In genomic region chrX:71493111-71493613, GRCh38 we compare ENCODE assay signal across 8 cellular contexts. TPM values are rescaled to one million over a fixed set of nuclear protein-coding genes. Genes with fewer than 3 reads are reported as not detected.
A peak's percentile ranks its signal among the peaks of the same experiment; 100 is the strongest.
DNase-seq lines count a peak whose midpoint lies in the region; ATAC-seq and TF ChIP-seq lines count a peak whose summit lies in the region.

No MANE protein-coding gene starts in this region.

- no peaks in the 10 kb centered on the region for H3K36me3 ChIP-seq in stomach

- POLR2A ChIA-PET in activated naive CD8-positive, alpha-beta T cell treated with anti-CD3 and anti-CD28 coated beads, Interleukin-2, amount 10 ng/mL, durations not matched to agents 7 days and 5 days (lab: Charles Lee) = interaction anchor here (3.4 kb wide), 1 partner anchor 40 kb away, joined by 44 read pairs; the partner anchor contains the start of gene OGT

- H3K27ac Mint-ChIP-seq in activated naive CD8-positive, alpha-beta T cell treated with anti-CD3 and anti-CD28 coated beads, Interleukin-2, amount 10 ng/mL, durations not matched to agents 7 days and 5 days = peak overlapping the region; percentile 79
- peak overlapping the region in 5 of 6 donors; percentile 50 to 94 (median 65) for H3K27ac Mint-ChIP-seq in immature natural killer cell

- H3K4me1 ChIP-seq in stomach = peaks cover 0 to 6% (median 3%) of the 10 kb centered on the region in 4 donors

- H3K4me3 Mint-ChIP-seq in activated naive CD8-positive, alpha-beta T cell treated with anti-CD3 and anti-CD28 coated beads, Interleukin-2, amount 10 ng/mL, durations not matched to agents 7 days and 5 days = peak overlapping the region; percentile 84
- H3K4me3 Mint-ChIP-seq in immature natural killer cell = peak overlapping the region; percentile 76 to 93 (median 90)

- no peak for TF ChIP-seq EP300 in stomach (IDR thresholded peaks at IDR 0.05)

- TF ChIP-seq CTCF in stomach (IDR thresholded peaks at IDR 0.05) = no peak

- intact Hi-C loops in stomach (cut with DNase I; ENCODE audit: low total_unique reads) = no loop called here

- H3K4me3 ChIP-seq in stomach = peak overlapping the region; percentile 50 to 67 (median 60)

- no peaks in the 10 kb centered on the region for H3K27me3 ChIP-seq in stomach

- H3K9me3 ChIP-seq in stomach = peaks cover 0 to 7% (median 0%) of the 10 kb centered on the region in 4 donors

- no peak for ATAC-seq in activated naive CD8-positive, alpha-beta T cell treated with anti-CD3 and anti-CD28 coated beads, Interleukin-2, amount 10 ng/mL, durations not matched to agents 7 days and 5 days (ENCODE audit: low read depth)
- no peak for ATAC-seq in GM18873 (IDR thresholded peaks at IDR 0.05; ENCODE audit: low FRiP score, unreplicated experiment)

- H3K9me3 Mint-ChIP-seq in activated naive CD8-positive, alpha-beta T cell treated with anti-CD3 and anti-CD28 coated beads, Interleukin-2, amount 10 ng/mL, durations not matched to agents 7 days and 5 days = no peaks in the 10 kb centered on the region
- no peaks in the 10 kb centered on the region for H3K9me3 Mint-ChIP-seq in immature natural killer cell

- peaks cover 8% of the 10 kb centered on the region for H3K4me1 Mint-ChIP-seq in activated naive CD8-positive, alpha-beta T cell treated with anti-CD3 and anti-CD28 coated beads, Interleukin-2, amount 10 ng/mL, durations not matched to agents 7 days and 5 days
- peaks cover 12 to 18% of the 10 kb centered on the region in 2 donors for H3K4me1 Mint-ChIP-seq in immature natural killer cell

- peak overlapping the region in 4 of 5 donors; percentile 37 to 72 (median 56) for H3K27ac ChIP-seq in stomach

- no peak for TF ChIP-seq POLR2A in stomach (IDR thresholded peaks at IDR 0.05)

- DNase-seq in DMS79 treated with DMSO at 0.1 percent for 48 hours (lab: John Stamatoyannopoulos, UW) (peak; percentile 7), DMS79 (lab: John Stamatoyannopoulos, UW) (no peak), immature natural killer cell (no peak), stomach (peak; percentile 34), A172 (ENCODE audit: low spot score) (no peak), kidney glomerular epithelial cell (lab: John Stamatoyannopoulos, UW) (no peak)
- no peak for DNase-seq in activated naive CD8-positive, alpha-beta T cell treated with anti-CD3 and anti-CD28 coated beads, Interleukin-2, amount 10 ng/mL, durations not matched to agents 7 days and 5 days

- H3K27me3 Mint-ChIP-seq in activated naive CD8-positive, alpha-beta T cell treated with anti-CD3 and anti-CD28 coated beads, Interleukin-2, amount 10 ng/mL, durations not matched to agents 7 days and 5 days = no peaks in the 10 kb centered on the region
- peaks cover 5 to 8% (median 7%) of the 10 kb centered on the region in 3 donors for H3K27me3 Mint-ChIP-seq in immature natural killer cell (ENCODE audit: low read depth in 3 of 3)

- 37 to 73% (median 53%) methylated on average over 16 of the region's 16 CpGs for WGBS in stomach, 5 donors

- H3K36me3 Mint-ChIP-seq in activated naive CD8-positive, alpha-beta T cell treated with anti-CD3 and anti-CD28 coated beads, Interleukin-2, amount 10 ng/mL, durations not matched to agents 7 days and 5 days = no peaks in the 10 kb centered on the region
- peaks cover 0 to 3% (median 0%) of the 10 kb centered on the region in 3 donors for H3K36me3 Mint-ChIP-seq in immature natural killer cell

RNA-seq across cellular contexts. Expression of gene OGT, which starts 39.7 kb away (rescaled TPM):
- total RNA-seq in activated naive CD8-positive, alpha-beta T cell treated with anti-CD3 and anti-CD28 coated beads, Interleukin-2, amount 10 ng/mL, durations not matched to agents 7 days and 5 days = 100 to 1,000 TPM; 487 to 498 TPM
- 10 to 100 TPM; 26.4 to 35.5 (median 28.7) TPM for polyA plus RNA-seq in immature natural killer cell
- 100 to 1,000 TPM in 4 of 5 donors, 10 to 100 TPM in 1; 53.9 to 303 (median 230) TPM for total RNA-seq in stomach
- polyA plus RNA-seq in stomach = 10 to 100 TPM in 2 of 3 donors, 1 to 10 TPM in 1; 9.6 to 63.9 (median 10.5) TPM
- total RNA-seq in A172 (2014; rRNA removed; shearing (Covaris generic)) = 51.9 and 55.3 TPM in 2 replicates

Comparison
In these comparisons a context has a peak if more than half of its experiments do, and no peak if none do; other contexts are left out.
1. DNase-seq: peak in DMS79 treated with DMSO at 0.1 percent for 48 hours (single experiment) and stomach (single experiment); none in DMS79 (single experiment), activated naive CD8-positive, alpha-beta T cell treated with anti-CD3 and anti-CD28 coated beads, Interleukin-2, amount 10 ng/mL, durations not matched to agents 7 days and 5 days (single experiment), immature natural killer cell (0 of 3), A172 (single experiment) and kidney glomerular epithelial cell (single experiment).